8 cellular contexts compared by ENCODE assay signal in genomic region chr6:37222992-37223391, GRCh38. TPM values are rescaled to one million over a fixed set of nuclear protein-coding genes. Genes with fewer than 3 reads are reported as not detected.
A peak's percentile ranks its signal among the peaks of the same experiment; 100 is the strongest.
DNase-seq lines count a peak whose midpoint lies in the region; ATAC-seq and TF ChIP-seq lines count a peak whose summit lies in the region.

No MANE protein-coding gene starts in this region.

- intact Hi-C loops in breast epithelium (cut with DNase I; ENCODE audit: low total_unique reads): no loop called here

- H3K4me3 ChIP-seq in AG04449 (ENCODE audit: low read depth, low read length) (peak overlapping the region; percentile 64), HUES64 (ENCODE audit: low read length) (peak overlapping the region; percentile 60), breast epithelium (peak overlapping the region in 2 of 3 donors; percentile 68 to 74)

- H3K4me1 ChIP-seq in HUES64 (ENCODE audit: insufficient read depth, low read length): peaks cover 10% of the 10 kb centered on the region
- H3K4me1 ChIP-seq in breast epithelium: no peaks in the 10 kb centered on the region

- H3K36me3 ChIP-seq in HUES64 (ENCODE audit: insufficient read depth, low read length): no peaks in the 10 kb centered on the region
- H3K36me3 ChIP-seq in breast epithelium: no peaks in the 10 kb centered on the region

- POLR2A ChIA-PET in AG04449 (lab: Yijun Ruan, JAX): no interaction called here
- POLR2A ChIA-PET in naive thymus-derived CD8-positive, alpha-beta T cell (lab: Charles Lee): no interaction called here

- H3K4me1 Mint-ChIP-seq in naive thymus-derived CD8-positive, alpha-beta T cell: peaks cover 7 to 18% (median 10%) of the 10 kb centered on the region in 4 donors

- no peak for DNase-seq in AG04449 (ENCODE audit: low read depth, low spot score)
- DNase-seq in breast epithelium (ENCODE audit: low spot score in 2 of 2): no peak
- DNase-seq in naive thymus-derived CD8-positive, alpha-beta T cell: no peak
- no peak for DNase-seq in NCI-H510A (lab: John Stamatoyannopoulos, UW)

- H3K36me3 Mint-ChIP-seq in naive thymus-derived CD8-positive, alpha-beta T cell: no peaks in the 10 kb centered on the region

- H3K27ac Mint-ChIP-seq in naive thymus-derived CD8-positive, alpha-beta T cell: peak overlapping the region in 6 of 10 donors; percentile 0 to 74 (median 14)

- H3K9me3 Mint-ChIP-seq in naive thymus-derived CD8-positive, alpha-beta T cell: no peaks in the 10 kb centered on the region

- H3K4me3 Mint-ChIP-seq in naive thymus-derived CD8-positive, alpha-beta T cell: peak overlapping the region; percentile 75 to 91 (median 86)

- no peaks in the 10 kb centered on the region for H3K9me3 ChIP-seq in HUES64 (ENCODE audit: insufficient read depth, low read depth, low read length)
- no peaks in the 10 kb centered on the region for H3K9me3 ChIP-seq in breast epithelium

- H3K9ac ChIP-seq in HUES64 (ENCODE audit: low read depth, low read length): no peak overlapping the region

- CTCF ChIA-PET in AG04449 (lab: Yijun Ruan, JAX): interaction anchor here (1.1 to 32.2 kb wide), 4 partner anchors 12 to 372 kb away, joined by 3 to 1706 read pairs (median 32); no protein-coding TSS in a partner anchor

- H3K27ac ChIP-seq in HUES64 (ENCODE audit: low read depth, low read length) (no peak overlapping the region; the same call in 1 of the 2 replicates), breast epithelium (no peak overlapping the region)

- peaks cover 0 to 2% (median 0%) of the 10 kb centered on the region in 5 donors for H3K27me3 Mint-ChIP-seq in naive thymus-derived CD8-positive, alpha-beta T cell

- ATAC-seq in naive thymus-derived CD8-positive, alpha-beta T cell: no peak
- ATAC-seq in HG02623 (IDR thresholded peaks at IDR 0.05; ENCODE audit: unreplicated experiment) (no peak), GM21723 (IDR thresholded peaks at IDR 0.05; ENCODE audit: unreplicated experiment) (no peak), HG03565 (IDR thresholded peaks at IDR 0.05; ENCODE audit: unreplicated experiment) (no peak)

- no peak for TF ChIP-seq POLR2A in breast epithelium (IDR thresholded peaks at IDR 0.05)

- TF ChIP-seq CTCF in AG04449 (IDR thresholded peaks at IDR 0.05; ENCODE audit: insufficient read depth, low read length, missing control alignments) (no peak), breast epithelium (IDR thresholded peaks at IDR 0.05) (no peak)

- no peaks in the 10 kb centered on the region for H3K27me3 ChIP-seq in HUES64 (ENCODE audit: insufficient read depth, low read length)
- no peaks in the 10 kb centered on the region for H3K27me3 ChIP-seq in breast epithelium

RNA-seq across cellular contexts. Expression of gene TBC1D22B, which starts 34.6 kb away (rescaled TPM):
- polyA plus RNA-seq in HUES64 (2013, experiment 1 of 2): 12.2 TPM
- polyA plus RNA-seq in HUES64 (2013, experiment 2 of 2): 12.6 TPM
- 10 to 100 TPM in 1 of 3 donors, 1 to 10 TPM in 2; 5.8 to 12.4 (median 8.8) TPM for total RNA-seq in breast epithelium
- total RNA-seq in naive thymus-derived CD8-positive, alpha-beta T cell: 1 to 10 TPM; 9.4 to 9.5 TPM
- polyA plus RNA-seq in naive thymus-derived CD8-positive, alpha-beta T cell: 1 to 10 TPM; 5.1 to 8.4 (median 5.4) TPM

RNA-seq across cellular contexts. Expression of gene TMEM217, which starts 35.0 kb away (rescaled TPM):
- polyA plus RNA-seq in HUES64 (2013, experiment 1 of 2): 0.45 TPM
- polyA plus RNA-seq in HUES64 (2013, experiment 2 of 2): 0.51 TPM
- 1 to 10 TPM in 1 of 3 donors, under 1 TPM in 1, not detected in 1; 0.66 to 1.0 TPM for total RNA-seq in breast epithelium
- under 1 TPM; 0.42 to 0.96 TPM for total RNA-seq in naive thymus-derived CD8-positive, alpha-beta T cell
- polyA plus RNA-seq in naive thymus-derived CD8-positive, alpha-beta T cell: under 1 TPM; 0.24 to 0.71 (median 0.54) TPM

RNA-seq across cellular contexts. Expression of gene PIM1, which starts 53.0 kb away (rescaled TPM):
- 34.5 TPM for polyA plus RNA-seq in HUES64 (2013, experiment 1 of 2)
- 40.9 TPM for polyA plus RNA-seq in HUES64 (2013, experiment 2 of 2)
- total RNA-seq in breast epithelium: 10 to 100 TPM; 17.4 to 56.0 (median 31.6) TPM
- 10 to 100 TPM; 79.3 to 80.5 TPM for total RNA-seq in naive thymus-derived CD8-positive, alpha-beta T cell
- polyA plus RNA-seq in naive thymus-derived CD8-positive, alpha-beta T cell: 100 to 1,000 TPM; 106 to 196 (median 182) TPM
